ENCODE assay signal across 8 cellular contexts in the genomic region with DNA sequence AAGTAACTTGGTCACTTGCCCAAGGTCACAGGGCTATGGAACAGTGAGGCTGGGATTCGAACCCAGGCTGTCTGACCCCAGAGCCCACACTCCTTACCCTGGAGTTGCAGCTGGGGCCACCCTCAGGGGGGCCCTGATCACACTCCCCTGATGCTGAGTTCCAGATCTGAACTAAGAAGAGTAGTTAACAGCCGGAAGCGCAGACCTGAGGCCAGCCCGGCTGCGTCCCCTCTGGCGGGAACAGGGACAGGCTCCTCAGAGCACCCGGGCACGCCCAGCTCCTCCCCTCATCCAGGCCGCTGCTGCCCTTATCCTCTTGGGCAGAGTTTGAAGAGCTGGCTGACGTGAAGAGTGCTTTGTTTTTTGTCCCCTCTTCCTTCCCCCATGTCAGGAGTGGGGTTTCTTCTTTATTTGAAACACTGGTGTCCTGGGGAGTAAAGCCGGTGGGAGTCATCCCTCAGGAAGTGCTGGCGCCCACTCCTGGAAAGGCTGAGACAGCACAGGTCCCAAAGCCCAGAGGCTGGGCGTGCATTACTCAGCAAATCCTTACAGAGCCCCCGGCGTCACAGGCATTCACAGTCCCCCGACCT. TPM values are rescaled to one million over a fixed set of nuclear protein-coding genes. Genes with fewer than 3 reads are reported as not detected.
DNase-seq lines count a peak whose midpoint lies in the region; ATAC-seq and TF ChIP-seq lines count a peak whose summit lies in the region.

No MANE protein-coding gene starts in this region.

- WGBS in iPS DF 6.9 (ENCODE audit: insufficient coverage, insufficient read length): no CpG with 5 or more reads among the region's 16 CpGs

- peak; percentile 73 for TF ChIP-seq CTCF in astrocyte of the cerebellum (IDR thresholded peaks at IDR 0.05; ENCODE audit: low read depth, low read length, missing control alignments)
- peak in 3 of 5 experiments; percentile 22 to 37 (median 30) for TF ChIP-seq CTCF in gastrocnemius medialis (IDR thresholded peaks at IDR 0.05 in 4 of 5, conservative IDR thresholded peaks at IDR 0.05 in 1 of 5)

- TF ChIP-seq POLR2A in gastrocnemius medialis (IDR thresholded peaks at IDR 0.05): no peak

- no peak overlapping the region for H3K27ac ChIP-seq in iPS DF 6.9 (ENCODE audit: low read length)
- peak overlapping the region; percentile 56 to 81 (median 76) for H3K27ac ChIP-seq in gastrocnemius medialis

- H3K9me3 ChIP-seq in ES-I3 (ENCODE audit: control insufficient read depth, insufficient read depth, low read length): no peaks in the 10 kb centered on the region
- no peaks in the 10 kb centered on the region for H3K9me3 ChIP-seq in iPS DF 6.9 (ENCODE audit: control insufficient read depth, insufficient read depth, low read length)
- no peaks in the 10 kb centered on the region for H3K9me3 ChIP-seq in gastrocnemius medialis

- in situ Hi-C loops in astrocyte of the cerebellum (cut with HindIII; ENCODE audit: low sequenced_read_pairs) (no loop called here), gastrocnemius medialis (cut with MboI; ENCODE audit: low sequenced_read_pairs in 4 of 4) (no loop called here)

- peaks cover 10% of the 10 kb centered on the region; the same call in 1 of the 2 replicates for H3K36me3 ChIP-seq in ES-I3 (ENCODE audit: insufficient read depth, low read length)
- peaks cover 11% of the 10 kb centered on the region for H3K36me3 ChIP-seq in iPS DF 6.9 (ENCODE audit: control insufficient read depth, insufficient read depth, low read length)
- peaks cover 0 to 20% of the 10 kb centered on the region in 2 donors for H3K36me3 ChIP-seq in gastrocnemius medialis

- peak overlapping the region; percentile 74 for H3K9ac ChIP-seq in ES-I3 (ENCODE audit: low read depth, low read length)

- intact Hi-C loops in gastrocnemius medialis (cut with DNase I; ENCODE audit: low total_unique reads): loop anchor here (1.0 to 5.0 kb wide), 3 partner anchors 17 to 146 kb away; a partner anchor contains a TSS

- ATAC-seq in gastrocnemius medialis (peak; percentile 21 to 27), HG03571 (IDR thresholded peaks at IDR 0.05; ENCODE audit: unreplicated experiment) (no peak)

- H3K27me3 ChIP-seq in iPS DF 6.9 (ENCODE audit: control insufficient read depth, insufficient read depth, low read length): no peaks in the 10 kb centered on the region
- H3K27me3 ChIP-seq in gastrocnemius medialis: no peaks in the 10 kb centered on the region

- peak; percentile 93 for DNase-seq in HuH-7 (ENCODE audit: low spot score)
- peak; percentile 97 for DNase-seq in OCI-M1 (lab: John Stamatoyannopoulos, UW)
- DNase-seq in astrocyte of the cerebellum (ENCODE audit: low read depth): no peak
- no peak for DNase-seq in iPS DF 6.9 (ENCODE audit: low read depth, low spot score)
- peak in 1 of 2 donors; percentile 57 for DNase-seq in gastrocnemius medialis
- no peak for DNase-seq in middle frontal gyrus (ENCODE audit: extremely low spot score, low spot score)

- peaks cover 15% of the 10 kb centered on the region; the same call in 1 of the 2 replicates for H3K4me1 ChIP-seq in ES-I3 (ENCODE audit: insufficient read depth, low read length)
- peaks cover 9% of the 10 kb centered on the region; the same call in 1 of the 2 replicates for H3K4me1 ChIP-seq in iPS DF 6.9 (ENCODE audit: control insufficient read depth, insufficient read depth, low read length)
- peaks cover 17 to 24% of the 10 kb centered on the region in 2 donors for H3K4me1 ChIP-seq in gastrocnemius medialis

- H3K4me3 ChIP-seq in astrocyte of the cerebellum (ENCODE audit: low read depth, low read length) (no peak overlapping the region), iPS DF 6.9 (ENCODE audit: low read length) (peak overlapping the region; percentile 5; the same call in 1 of the 2 replicates), gastrocnemius medialis (peak overlapping the region; percentile 16 to 42 (median 24))

RNA-seq across cellular contexts. Expression of a gene that starts 8.7 kb away (rescaled TPM):
- total RNA-seq in gastrocnemius medialis: 100 to 1,000 TPM; 226 to 304 (median 238) TPM

RNA-seq across cellular contexts. Expression of a gene that starts 8.9 kb away (rescaled TPM):
- total RNA-seq in gastrocnemius medialis: 10 to 100 TPM; 25.8 to 40.6 (median 32.1) TPM

RNA-seq across cellular contexts. Expression of a gene that starts 10.6 kb away (rescaled TPM):
- 1 to 10 TPM in 3 of 4 donors, under 1 TPM in 1; 0.87 to 7.6 (median 5.0) TPM for total RNA-seq in gastrocnemius medialis

RNA-seq across cellular contexts. Expression of a gene that starts 18.0 kb away (rescaled TPM):
- total RNA-seq in gastrocnemius medialis: 100 to 1,000 TPM; 175 to 220 (median 183) TPM

RNA-seq across cellular contexts. Expression of a gene that starts 18.2 kb away (rescaled TPM):
- not detected for total RNA-seq in gastrocnemius medialis

Comparison
In these comparisons a context has a peak if more than half of its experiments do, and no peak if none do; other contexts are left out.
1. DNase-seq: peak in HuH-7 (single experiment) and OCI-M1 (single experiment); none in astrocyte of the cerebellum (single experiment), iPS DF 6.9 (single experiment) and middle frontal gyrus (single experiment).